ENCODE assay signal across 13 cellular contexts in genomic region chr10:73858013-73858708, GRCh38. TPM values are rescaled to one million over a fixed set of nuclear protein-coding genes. Genes with fewer than 3 reads are reported as not detected.
DNase-seq lines count a peak whose midpoint lies in the region; ATAC-seq lines count a peak whose summit lies in the region.
"Had no signal": no experiment of that assay in that cellular context is flagged by ENCODE, and none has a peak within 500 bp of the region (broad histone marks: within the 10 kb centered on the region; RNA-seq: fewer than 3 reads in every experiment).

No MANE protein-coding gene starts in this region.

- H3K27ac ChIP-seq in caudate nucleus (ENCODE audit: low read depth, low read length) = peak overlapping the region; percentile 9
- H3K27ac ChIP-seq: thyroid gland had no signal

- DNase-seq in EH (ENCODE audit: low read depth) = peak; percentile 39
- DNase-seq in LHCN-M2 (ENCODE audit: low read depth) = peak; percentile 13
- DNase-seq in caudate nucleus (lab: John Stamatoyannopoulos, UW) = peak in 7 of 61 donors; percentile 14 to 60 (median 35)
- peak; percentile 48 for DNase-seq in renal cortical epithelial cell (ENCODE audit: low read depth)
- no peak for DNase-seq in HT-29 (ENCODE audit: low spot score)
- DNase-seq in COLO829 (ENCODE audit: low spot score) = no peak
- DNase-seq in activated effector memory CD4-positive, alpha-beta T cell treated with anti-CD3 and anti-CD28 coated beads, Interleukin-2, amount 50 U/mL, for 16 hours = no peak
- DNase-seq: Caco-2, kidney glomerular epithelial cell, natural killer cell, NCI-H446, thyroid gland had no signal

- no peak for ATAC-seq in GM18907 (IDR thresholded peaks at IDR 0.05; ENCODE audit: unreplicated experiment)

RNA-seq across cellular contexts. Expression of gene CAMK2G, which starts 16.2 kb away (rescaled TPM):
- total RNA-seq in LHCN-M2 (2014; rRNA removed) (16.4 and 20.8 TPM in 2 replicates), renal cortical epithelial cell (20.3 and 21.1 TPM in 2 replicates)
- polyA plus RNA-seq in LHCN-M2 (2012) = 15.0 TPM
- total RNA-seq in HT-29 (2014; rRNA removed; shearing (Covaris generic)) = 44.2 and 48.3 TPM in 2 replicates

RNA-seq across cellular contexts. Expression of gene NDST2, which starts 46.8 kb away (rescaled TPM):
- 20.7 and 29.2 TPM in 2 replicates for total RNA-seq in LHCN-M2 (2014; rRNA removed)
- polyA plus RNA-seq in LHCN-M2 (2012) = 15.6 TPM
- 4.5 and 14.1 TPM in 2 replicates for total RNA-seq in renal cortical epithelial cell
- 18.6 and 19.8 TPM in 2 replicates for total RNA-seq in HT-29 (2014; rRNA removed; shearing (Covaris generic))

RNA-seq across cellular contexts. Expression of gene PLAU, which starts 52.8 kb away (rescaled TPM):
- 614 and 683 TPM in 2 replicates for total RNA-seq in LHCN-M2 (2014; rRNA removed)
- 228 TPM for polyA plus RNA-seq in LHCN-M2 (2012)
- 238 and 1,509 TPM in 2 replicates for total RNA-seq in renal cortical epithelial cell
- 0.15 and 0.21 TPM in 2 replicates for total RNA-seq in HT-29 (2014; rRNA removed; shearing (Covaris generic))

Comparison
In these comparisons a context has a peak if more than half of its experiments do, and no peak if none do; other contexts are left out.
1. DNase-seq: peak in EH (single experiment), LHCN-M2 (single experiment) and renal cortical epithelial cell (single experiment); none in HT-29 (single experiment), COLO829 (single experiment) and activated effector memory CD4-positive, alpha-beta T cell treated with anti-CD3 and anti-CD28 coated beads, Interleukin-2, amount 50 U/mL, for 16 hours (single experiment).
2. RNA of gene PLAU, which starts 52.8 kb away (total RNA-seq): 614 to 683 TPM in LHCN-M2 and 238 to 1,509 TPM in renal cortical epithelial cell; 0.15 to 0.21 TPM in HT-29; every median in the first group is over 100 times any median in the second.